In genomic region chr1:41417335-41417682, GRCh38 we compare ENCODE assay signal across 1 cellular context.
A peak's percentile ranks its signal among the peaks of the same experiment; 100 is the strongest.
TF ChIP-seq lines count a peak whose summit lies in the region.

No MANE protein-coding gene starts in this region.

TF ChIP-seq in K562, 482 proteins besides CTCF, POLR2A, EP300 and RAD21 (continued from another document and continues in another):
- TF ChIP-seq ZMIZ1 (IDR thresholded peaks at IDR 0.05; ENCODE audit: low read depth in 2 of 2, low read length in 2 of 2) (no peak), THAP12 (CRISPR knock-in tag; IDR thresholded peaks at IDR 0.05) (no peak), ERF (CRISPR knock-in tag; IDR thresholded peaks at IDR 0.05) (no peak), ZKSCAN1 (IDR thresholded peaks at IDR 0.05; ENCODE audit: low read depth, low read length) (no peak), ZNF3 (CRISPR knock-in tag; IDR thresholded peaks at IDR 0.05) (no peak), TOE1 (IDR thresholded peaks at IDR 0.05; ENCODE audit: borderline replicate concordance) (no peak), TOE1 (CRISPR knock-in tag; IDR thresholded peaks at IDR 0.05; ENCODE audit: borderline replicate concordance, low read depth) (no peak), SMARCA4 (IDR thresholded peaks at IDR 0.05) (no peak), SMARCC2 (IDR thresholded peaks at IDR 0.05; ENCODE audit: low read depth) (no peak), ZNF655 (CRISPR knock-in tag; IDR thresholded peaks at IDR 0.05) (no peak), RBFOX2 (IDR thresholded peaks at IDR 0.05; ENCODE audit: low read depth, low read length) (no peak), TSHZ1 (CRISPR knock-in tag; IDR thresholded peaks at IDR 0.05) (no peak), DLX4 (CRISPR knock-in tag; IDR thresholded peaks at IDR 0.05) (no peak), ZNF696 (CRISPR knock-in tag; conservative IDR thresholded peaks at IDR 0.05) (no peak), YBX1 (IDR thresholded peaks at IDR 0.05) (no peak), ZNF589 (CRISPR knock-in tag; IDR thresholded peaks at IDR 0.05; ENCODE audit: low read depth) (no peak), STAT5A (IDR thresholded peaks at IDR 0.05; ENCODE audit: borderline replicate concordance, low read length) (no peak), ESRRB (CRISPR knock-in tag; IDR thresholded peaks at IDR 0.05; ENCODE audit: borderline replicate concordance) (no peak), ZNF347 (CRISPR knock-in tag; IDR thresholded peaks at IDR 0.05; ENCODE audit: low read depth) (no peak), ZBTB1 (CRISPR knock-in tag; IDR thresholded peaks at IDR 0.05; ENCODE audit: borderline replicate concordance, low read depth) (no peak), SMARCA5 (IDR thresholded peaks at IDR 0.05) (peak; percentile 78), PTBP1 (IDR thresholded peaks at IDR 0.05; ENCODE audit: low read depth, low read length) (0 out of 2 replicates have a peak, but pooled peaks have one; percentile 55), ZNF511 (CRISPR knock-in tag; IDR thresholded peaks at IDR 0.05) (0 out of 2 replicates have a peak, but pooled peaks have one; percentile 38), GTF2E2 (tag; IDR thresholded peaks at IDR 0.05) (no peak), ZFPM2 (CRISPR knock-in tag; IDR thresholded peaks at IDR 0.05) (no peak), KDM1A (IDR thresholded peaks at IDR 0.05) (peak; percentile 59 to 81), SNRNP70 (optimal IDR thresholded peaks at IDR 0.05; ENCODE audit: low read depth, low read length) (no peak), ETV6 (IDR thresholded peaks at IDR 0.05; ENCODE audit: borderline replicate concordance in 1 of 2, low read depth in 2 of 2, low read length in 1 of 2) (no peak), ETV6 (CRISPR knock-in tag; IDR thresholded peaks at IDR 0.05; ENCODE audit: borderline replicate concordance) (no peak), ZNF197 (CRISPR knock-in tag; IDR thresholded peaks at IDR 0.05; ENCODE audit: low read depth) (no peak), BCOR (IDR thresholded peaks at IDR 0.05) (peak; percentile 96), MYNN (IDR thresholded peaks at IDR 0.05) (no peak), MYNN (CRISPR knock-in tag; IDR thresholded peaks at IDR 0.05) (no peak), CBX3 (IDR thresholded peaks at IDR 0.05; ENCODE audit: borderline replicate concordance in 1 of 2, low read length in 2 of 2) (0 out of 3 replicates have a peak, but pooled peaks of 1 of the 2 experiments have one; percentile 13), ESRRA (IDR thresholded peaks at IDR 0.05; ENCODE audit: borderline replicate concordance, low read depth) (peak; percentile 31; the same call in 1 of the 2 replicates), ZNF184 (CRISPR knock-in tag; IDR thresholded peaks at IDR 0.05) (no peak), SP2 (IDR thresholded peaks at IDR 0.05; ENCODE audit: extremely low read depth, low read depth, low read length, poor library complexity, severe bottlenecking) (no peak), TEAD4 (IDR thresholded peaks at IDR 0.05; ENCODE audit: low read length) (no peak), TEAD4 (CRISPR knock-in tag; IDR thresholded peaks at IDR 0.05; ENCODE audit: borderline replicate concordance) (no peak), ILF3 (IDR thresholded peaks at IDR 0.05; ENCODE audit: borderline replicate concordance) (no peak), RBBP5 (IDR thresholded peaks at IDR 0.05; ENCODE audit: borderline replicate concordance, insufficient read depth, low read length, poor library complexity, severe bottlenecking) (no peak), CBX5 (IDR thresholded peaks at IDR 0.05; ENCODE audit: borderline replicate concordance, low read depth) (no peak), ZNF764 (CRISPR knock-in tag; IDR thresholded peaks at IDR 0.05; ENCODE audit: low read depth) (no peak), HCFC1 (IDR thresholded peaks at IDR 0.05; ENCODE audit: low read depth, low read length) (no peak), CBX8 (IDR thresholded peaks at IDR 0.05; ENCODE audit: borderline replicate concordance, extremely low read depth, low read depth, low read length, poor library complexity, severe bottlenecking) (no peak), FOXK1 (CRISPR knock-in tag; IDR thresholded peaks at IDR 0.05; ENCODE audit: borderline replicate concordance) (no peak), KAT7 (CRISPR knock-in tag; IDR thresholded peaks at IDR 0.05; ENCODE audit: borderline replicate concordance) (no peak), BRF1 (IDR thresholded peaks at IDR 0.05; ENCODE audit: borderline replicate concordance, extremely low read depth, insufficient read length) (no peak)
- TF ChIP-seq, protein P1, sequence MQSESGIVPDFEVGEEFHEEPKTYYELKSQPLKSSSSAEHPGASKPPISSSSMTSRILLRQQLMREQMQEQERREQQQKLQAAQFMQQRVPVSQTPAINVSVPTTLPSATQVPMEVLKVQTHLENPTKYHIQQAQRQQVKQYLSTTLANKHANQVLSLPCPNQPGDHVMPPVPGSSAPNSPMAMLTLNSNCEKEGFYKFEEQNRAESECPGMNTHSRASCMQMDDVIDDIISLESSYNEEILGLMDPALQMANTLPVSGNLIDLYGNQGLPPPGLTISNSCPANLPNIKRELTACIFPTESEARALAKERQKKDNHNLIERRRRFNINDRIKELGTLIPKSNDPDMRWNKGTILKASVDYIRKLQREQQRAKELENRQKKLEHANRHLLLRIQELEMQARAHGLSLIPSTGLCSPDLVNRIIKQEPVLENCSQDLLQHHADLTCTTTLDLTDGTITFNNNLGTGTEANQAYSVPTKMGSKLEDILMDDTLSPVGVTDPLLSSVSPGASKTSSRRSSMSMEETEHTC (IDR thresholded peaks at IDR 0.05): no peak
- TF ChIP-seq, protein P2, sequence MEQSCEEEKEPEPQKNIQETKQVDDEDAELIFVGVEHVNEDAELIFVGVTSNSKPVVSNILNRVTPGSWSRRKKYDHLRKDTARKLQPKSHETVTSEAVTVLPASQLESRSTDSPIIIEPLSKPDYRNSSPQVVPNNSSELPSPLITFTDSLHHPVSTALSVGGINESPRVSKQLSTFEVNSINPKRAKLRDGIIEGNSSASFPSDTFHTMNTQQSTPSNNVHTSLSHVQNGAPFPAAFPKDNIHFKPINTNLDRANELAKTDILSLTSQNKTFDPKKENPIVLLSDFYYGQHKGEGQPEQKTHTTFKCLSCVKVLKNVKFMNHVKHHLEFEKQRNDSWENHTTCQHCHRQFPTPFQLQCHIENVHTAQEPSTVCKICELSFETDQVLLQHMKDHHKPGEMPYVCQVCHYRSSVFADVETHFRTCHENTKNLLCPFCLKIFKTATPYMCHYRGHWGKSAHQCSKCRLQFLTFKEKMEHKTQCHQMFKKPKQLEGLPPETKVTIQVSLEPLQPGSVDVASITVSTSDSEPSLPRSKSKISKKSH (CRISPR knock-in tag; IDR thresholded peaks at IDR 0.05): no peak
- TF ChIP-seq, protein P3, sequence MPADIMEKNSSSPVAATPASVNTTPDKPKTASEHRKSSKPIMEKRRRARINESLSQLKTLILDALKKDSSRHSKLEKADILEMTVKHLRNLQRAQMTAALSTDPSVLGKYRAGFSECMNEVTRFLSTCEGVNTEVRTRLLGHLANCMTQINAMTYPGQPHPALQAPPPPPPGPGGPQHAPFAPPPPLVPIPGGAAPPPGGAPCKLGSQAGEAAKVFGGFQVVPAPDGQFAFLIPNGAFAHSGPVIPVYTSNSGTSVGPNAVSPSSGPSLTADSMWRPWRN (IDR thresholded peaks at IDR 0.05; ENCODE audit: low read depth): no peak
- TF ChIP-seq, protein P4, sequence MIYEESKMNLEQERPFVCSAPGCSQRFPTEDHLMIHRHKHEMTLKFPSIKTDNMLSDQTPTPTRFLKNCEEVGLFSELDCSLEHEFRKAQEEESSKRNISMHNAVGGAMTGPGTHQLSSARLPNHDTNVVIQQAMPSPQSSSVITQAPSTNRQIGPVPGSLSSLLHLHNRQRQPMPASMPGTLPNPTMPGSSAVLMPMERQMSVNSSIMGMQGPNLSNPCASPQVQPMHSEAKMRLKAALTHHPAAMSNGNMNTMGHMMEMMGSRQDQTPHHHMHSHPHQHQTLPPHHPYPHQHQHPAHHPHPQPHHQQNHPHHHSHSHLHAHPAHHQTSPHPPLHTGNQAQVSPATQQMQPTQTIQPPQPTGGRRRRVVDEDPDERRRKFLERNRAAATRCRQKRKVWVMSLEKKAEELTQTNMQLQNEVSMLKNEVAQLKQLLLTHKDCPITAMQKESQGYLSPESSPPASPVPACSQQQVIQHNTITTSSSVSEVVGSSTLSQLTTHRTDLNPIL (CRISPR knock-in tag; IDR thresholded peaks at IDR 0.05): no peak
